Comparison of ENCODE assay signal across 27 cellular contexts in the genomic region with DNA sequence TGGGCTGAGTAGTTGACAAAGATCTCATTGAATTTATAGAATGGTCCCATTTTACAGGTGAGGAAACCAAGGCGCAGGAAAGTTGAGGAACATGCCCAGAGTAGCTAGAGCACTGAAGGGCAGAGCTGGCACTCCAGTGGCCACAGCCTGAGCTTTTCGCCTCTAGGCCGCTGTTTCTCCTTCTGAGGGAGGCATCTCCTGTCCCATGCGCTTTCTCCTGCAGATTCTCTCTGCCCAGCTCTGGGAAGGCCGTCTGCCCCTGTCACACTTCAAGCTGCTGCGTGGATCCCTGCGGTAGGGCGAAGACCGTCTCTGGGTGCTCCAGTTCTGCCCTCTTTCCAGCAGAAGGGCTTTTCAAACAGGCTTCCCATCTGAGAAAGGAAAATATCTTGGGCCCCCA.
"Had no signal": no experiment of that assay in that cellular context is flagged by ENCODE, and none has a peak within 500 bp of the region (broad histone marks: within the 10 kb centered on the region; RNA-seq: fewer than 3 reads in every experiment).

No MANE protein-coding gene starts in this region.

- H3K27ac ChIP-seq: left lung, neural progenitor cell, neutrophil, parathyroid adenoma, right atrium auricular region, right lobe of liver, stomach, testis, thyroid gland, transverse colon, upper lobe of left lung, vagina had no signal

- H3K9ac ChIP-seq: neural progenitor cell, parathyroid adenoma had no signal

- H3K4me1 Mint-ChIP-seq: nephron; neural progenitor cell; stimulated activated naive B cell treated with anti-CD40 and anti-IgM and Interleukin-4, amounts not matched to agents 10 μg/mL and 1 μg/mL and 100 μg/mL, for 72 hours had no signal

- H3K9me3 Mint-ChIP-seq: nephron; neural progenitor cell; stimulated activated naive B cell treated with anti-CD40 and anti-IgM and Interleukin-4, amounts not matched to agents 10 μg/mL and 1 μg/mL and 100 μg/mL, for 72 hours had no signal

- ATAC-seq: left colon; left lung; naive thymus-derived CD8-positive, alpha-beta T cell; right lobe of liver; stimulated activated naive B cell treated with anti-CD40 and anti-IgM and Interleukin-4, amounts not matched to agents 10 μg/mL and 1 μg/mL and 100 μg/mL, for 72 hours; stimulated activated naive CD8-positive, alpha-beta T cell treated with anti-CD3 and anti-CD28 coated beads, Interleukin-15, Interleukin-2, amounts not matched to agents 100 U/mL and 50 U/mL, for 24 hours had no signal

- H3K36me3 ChIP-seq: left lung, neural progenitor cell, neutrophil, right atrium auricular region, right lobe of liver, stomach, thyroid gland, transverse colon, upper lobe of left lung, vagina had no signal

- H3K4me1 ChIP-seq: left lung, neural progenitor cell, parathyroid adenoma, right atrium auricular region, right lobe of liver, testis, transverse colon, upper lobe of left lung, vagina had no signal

- H3K4me3 Mint-ChIP-seq: naive thymus-derived CD8-positive, alpha-beta T cell; nephron; neural progenitor cell; stimulated activated naive B cell treated with anti-CD40 and anti-IgM and Interleukin-4, amounts not matched to agents 10 μg/mL and 1 μg/mL and 100 μg/mL, for 72 hours had no signal

- H3K36me3 Mint-ChIP-seq: naive thymus-derived CD8-positive, alpha-beta T cell; neural progenitor cell; stimulated activated naive B cell treated with anti-CD40 and anti-IgM and Interleukin-4, amounts not matched to agents 10 μg/mL and 1 μg/mL and 100 μg/mL, for 72 hours had no signal

- H3K9me3 ChIP-seq: left lung, neutrophil, right atrium auricular region, right lobe of liver, stomach, testis, thyroid gland, transverse colon, upper lobe of left lung, vagina had no signal

- DNase-seq: hippocampal formation; kidney; left colon; left lung; naive thymus-derived CD8-positive, alpha-beta T cell; occipital lobe; right lobe of liver; stimulated activated CD4-positive, alpha-beta T cell treated with anti-CD3 and anti-CD28 coated beads, Interleukin-12 subunit alpha, Interleukin-12 subunit beta, amount 100 ng/mL, for 4 hours; stimulated activated CD4-positive, alpha-beta T cell treated with anti-CD3 and anti-CD28 coated beads, Interleukin-15, amount 100 ng/mL, for 24 hours; stimulated activated CD4-positive, alpha-beta T cell treated with anti-CD3 and anti-CD28 coated beads, Interleukin-2, amount 100 ng/mL, for 24 hours; stimulated activated CD4-positive, alpha-beta T cell treated with anti-CD3 and anti-CD28 coated beads, Interleukin-4, amount 100 ng/mL, for 1 hour; stimulated activated naive B cell treated with anti-CD40 and anti-IgM and Interleukin-4, amounts not matched to agents 10 μg/mL and 1 μg/mL and 100 μg/mL, for 72 hours; stimulated activated naive CD8-positive, alpha-beta T cell treated with anti-CD3 and anti-CD28 coated beads, Interleukin-15, Interleukin-2, amounts not matched to agents 100 U/mL and 50 U/mL, for 24 hours; stomach; testis; thyroid gland; transverse colon; upper lobe of left lung had no signal

- H3K27me3 ChIP-seq: right lobe of liver, testis, thyroid gland, upper lobe of left lung, vagina had no signal

- H3K27ac Mint-ChIP-seq: naive thymus-derived CD8-positive, alpha-beta T cell; nephron; neural progenitor cell; progenitor cell of endocrine pancreas; stimulated activated naive B cell treated with anti-CD40 and anti-IgM and Interleukin-4, amounts not matched to agents 10 μg/mL and 1 μg/mL and 100 μg/mL, for 72 hours had no signal

- H3K4me3 ChIP-seq: left lung, lung, neural progenitor cell, right atrium auricular region, right lobe of liver, smooth muscle cell, stomach, testis, thyroid gland, transverse colon, upper lobe of left lung, vagina had no signal
